28 cellular contexts compared by ENCODE assay signal in genomic region chr20:34967421-34967820, GRCh38. TPM values are rescaled to one million over a fixed set of nuclear protein-coding genes. Genes with fewer than 3 reads are reported as not detected.
DNase-seq lines count a peak whose midpoint lies in the region; ATAC-seq, FAIRE-seq and TF ChIP-seq lines count a peak whose summit lies in the region.
"Had no signal": no experiment of that assay in that cellular context is flagged by ENCODE, and none has a peak within 500 bp of the region (broad histone marks: within the 10 kb centered on the region; RNA-seq: fewer than 3 reads in every experiment).

No MANE protein-coding gene starts in this region.

- no peaks in the 10 kb centered on the region for H3K9me3 ChIP-seq in cardiac muscle cell (ENCODE audit: low read depth)
- no peaks in the 10 kb centered on the region for H3K9me3 ChIP-seq in right cardiac atrium (ENCODE audit: control insufficient read depth, low read length)
- no peaks in the 10 kb centered on the region for H3K9me3 ChIP-seq in RWPE2 (ENCODE audit: severe bottlenecking)
- no peaks in the 10 kb centered on the region for H3K9me3 ChIP-seq in H1 (ENCODE audit: insufficient read depth in 2 of 2, low read depth in 1 of 2, low read length in 1 of 2)
- H3K9me3 ChIP-seq: BE2C, BLaER1 had no signal

- H3K14ac ChIP-seq in H1 (ENCODE audit: insufficient read length) = no peak overlapping the region

- no peak overlapping the region for H4K8ac ChIP-seq in H1 (ENCODE audit: extremely low read depth, insufficient read depth, low read length)

- no peak overlapping the region for H2BK5ac ChIP-seq in H1 (ENCODE audit: low read depth, low read length)

- peaks cover 64% of the 10 kb centered on the region for H3K4me1 ChIP-seq in cardiac muscle cell (ENCODE audit: low read depth)
- peaks cover 2% of the 10 kb centered on the region for H3K4me1 ChIP-seq in right cardiac atrium (ENCODE audit: control insufficient read depth, insufficient read depth, low read length)
- no peaks in the 10 kb centered on the region for H3K4me1 ChIP-seq in RWPE2 (ENCODE audit: insufficient read depth, poor library complexity, severe bottlenecking)
- no peaks in the 10 kb centered on the region; a peak in 1 of 7 replicates for H3K4me1 ChIP-seq in H1 (replicated peaks in 1 of 4; ENCODE audit: control insufficient read depth in 3 of 4, insufficient read depth in 4 of 4, low read length in 3 of 4)
- H3K4me1 ChIP-seq: BE2C had no signal

- CTCF ChIA-PET in H1 (lab: Charles Lee; ENCODE audit: partially characterized antibody) = interaction anchor here (1.0 to 3.0 kb wide), 5 partner anchors 9 to 94 kb away, joined by 3 to 10 read pairs (median 3); partner anchors contain the start of genes GGT7, GSS and MYH7B

- H3K4me2 ChIP-seq in H1 (ENCODE audit: insufficient read depth in 1 of 2, low read depth in 2 of 2, low read length in 2 of 2) = no peak overlapping the region
- H3K4me2 ChIP-seq: BLaER1 had no signal

- H3K4ac ChIP-seq in H1 (replicated peaks; ENCODE audit: insufficient read length, low read depth, low read length) = no peak overlapping the region

- DNase-seq in cardiac muscle cell (ENCODE audit: low read depth in 1 of 2, low spot score in 1 of 2) (no peak), right cardiac atrium (no peak), RWPE2 (ENCODE audit: low spot score) (peak; percentile 71), H1 (ENCODE audit: low read depth in 1 of 2, low spot score in 2 of 2) (no peak), kidney glomerular epithelial cell (lab: John Stamatoyannopoulos, UW) (no peak), SHP77 treated with DMSO at 0.1 percent for 48 hours (lab: John Stamatoyannopoulos, UW) (no peak)
- DNase-seq: 8988T; ACHN; BE2C; C1 segment of cervical spinal cord; CD4-positive, alpha-beta memory T cell; CD4-positive, CD25-positive, alpha-beta regulatory T cell; CD8-positive, alpha-beta memory T cell; COR-L47; DMS 273 treated with DMSO at 0.1 percent for 48 hours; DMS153; DMS53; DMS79; DND-41; EL; GDM1 had no signal

- FAIRE-seq in H1 (lab: Jason Lieb, UNC) = no peak
- FAIRE-seq: A204.1, GM12878, GM12892, GM18507 had no signal

- no peak overlapping the region for H2BK15ac ChIP-seq in H1 (ENCODE audit: low read length)

- no peaks in the 10 kb centered on the region for H3K79me1 ChIP-seq in H1 (ENCODE audit: low read depth, low read length)

- peak overlapping the region; percentile 39; the same call in 1 of the 2 replicates for H2BK12ac ChIP-seq in H1 (ENCODE audit: low read depth, low read length)

- no peak overlapping the region for H2BK120ac ChIP-seq in H1 (replicated peaks; ENCODE audit: low read depth, low read length)

- H3K23ac ChIP-seq in H1 (ENCODE audit: insufficient read length) = no peak overlapping the region

- no peaks in the 10 kb centered on the region for H3K23me2 ChIP-seq in H1 (ENCODE audit: low read depth, low read length)

- H3K9ac ChIP-seq in H1 (replicated peaks in 1 of 4; ENCODE audit: extremely low read depth in 1 of 4, low read depth in 3 of 4, low read length in 3 of 4) = no peak overlapping the region
- H3K9ac ChIP-seq: BLaER1 had no signal

- no peak overlapping the region for H2BK20ac ChIP-seq in H1 (ENCODE audit: low read length)

- POLR2A ChIA-PET in H1 (lab: Charles Lee; ENCODE audit: partially characterized antibody) = interaction anchor here (0.6 to 0.7 kb wide), 2 partner anchors 11 to 66 kb away, joined by 3 read pairs; no protein-coding TSS in a partner anchor

- no peak overlapping the region for H4K91ac ChIP-seq in H1 (replicated peaks; ENCODE audit: insufficient read length, low read length)

- 88% methylated on average over 5 of the region's 5 CpGs for WGBS in right cardiac atrium
- 81% methylated on average over 3 of the region's 5 CpGs; no CpG with 5 or more reads in 1 of the 2 experiments for WGBS in H1 (ENCODE audit: extremely low coverage in 1 of 2, insufficient coverage in 1 of 2, insufficient read length in 1 of 2, insufficient replicate concordance in 2 of 2, low coverage in 1 of 2, low lambda C conversion rate in 2 of 2, missing lambda C conversion rate in 1 of 2), 2 experiments

- no peak overlapping the region for H4K5ac ChIP-seq in H1 (ENCODE audit: insufficient read length, low read depth, low read length)

- no peak overlapping the region for H3K18ac ChIP-seq in H1 (ENCODE audit: extremely low read depth, low read length)

- H2AK5ac ChIP-seq in H1 (ENCODE audit: low read depth, low read length) = no peak overlapping the region

- no peak overlapping the region for H3K56ac ChIP-seq in H1 (replicated peaks; ENCODE audit: insufficient read length, low read depth, low read length)

- ATAC-seq in right cardiac atrium = no peak
- no peak for ATAC-seq in RWPE2 (ENCODE audit: low read depth)
- ATAC-seq: GM12878 had no signal

- no peaks in the 10 kb centered on the region for H3K79me2 ChIP-seq in H1 (ENCODE audit: control insufficient read depth in 1 of 2, insufficient read depth in 2 of 2, low read length in 2 of 2)

- intact Hi-C loops in right cardiac atrium (cut with DNase I) = no loop called here

- no peaks in the 10 kb centered on the region for H3K36me3 ChIP-seq in cardiac muscle cell
- H3K36me3 ChIP-seq in RWPE2 (ENCODE audit: low read depth) = no peaks in the 10 kb centered on the region
- no peaks in the 10 kb centered on the region for H3K36me3 ChIP-seq in H1 (ENCODE audit: control insufficient read depth in 2 of 4, insufficient read depth in 4 of 4, low read length in 3 of 4)
- H3K36me3 ChIP-seq: BE2C, BLaER1 had no signal

- no peak for TF ChIP-seq POLR2A in H1 (IDR thresholded peaks at IDR 0.05; ENCODE audit: control extremely low read depth in 1 of 2, low read depth in 2 of 2, low read length in 2 of 2)

- TF ChIP-seq EP300 in H1 (IDR thresholded peaks at IDR 0.05; ENCODE audit: borderline replicate concordance in 1 of 2, low read depth in 2 of 2, low read length in 2 of 2) = no peak

- peak overlapping the region; percentile 95 for H3K27ac ChIP-seq in cardiac muscle cell
- H3K27ac ChIP-seq in right cardiac atrium (ENCODE audit: low read length) = no peak overlapping the region
- no peak overlapping the region for H3K27ac ChIP-seq in RWPE2 (ENCODE audit: poor library complexity, severe bottlenecking)
- H3K27ac ChIP-seq in H1 (ENCODE audit: low read depth, low read length) = no peak overlapping the region
- H3K27ac ChIP-seq: BLaER1 had no signal

- H3K27me3 ChIP-seq in cardiac muscle cell = no peaks in the 10 kb centered on the region
- H3K27me3 ChIP-seq in right cardiac atrium (ENCODE audit: control insufficient read depth, insufficient read depth) = no peaks in the 10 kb centered on the region
- no peaks in the 10 kb centered on the region for H3K27me3 ChIP-seq in RWPE2 (ENCODE audit: insufficient read depth, poor library complexity, severe bottlenecking)
- H3K27me3 ChIP-seq in H1 (replicated peaks in 1 of 4; ENCODE audit: control insufficient read depth in 3 of 4, extremely low read depth in 1 of 4, insufficient read depth in 3 of 4, low read length in 3 of 4) = no peaks in the 10 kb centered on the region
- H3K27me3 ChIP-seq: BE2C, BLaER1 had no signal

- no peak for TF ChIP-seq CTCF in cardiac muscle cell (IDR thresholded peaks at IDR 0.05; ENCODE audit: low read depth, low read length)
- no peak for TF ChIP-seq CTCF in RWPE2 (IDR thresholded peaks at IDR 0.05; ENCODE audit: poor library complexity, severe bottlenecking)
- TF ChIP-seq CTCF in H1 (IDR thresholded peaks at IDR 0.05; ENCODE audit: control extremely low read depth in 1 of 3, insufficient read depth in 1 of 3, low read depth in 1 of 3, low read length in 3 of 3) = no peak

- H2AFZ ChIP-seq in H1 (ENCODE audit: low read length) = no peak overlapping the region

- TF ChIP-seq RAD21 in H1 (IDR thresholded peaks at IDR 0.05 in 1 of 2, conservative IDR thresholded peaks at IDR 0.05 in 1 of 2; ENCODE audit: low read depth in 2 of 2, low read length in 2 of 2) = no peak

- H3K4me3 ChIP-seq in cardiac muscle cell (no peak overlapping the region), right cardiac atrium (ENCODE audit: low read length) (no peak overlapping the region), RWPE2 (ENCODE audit: severe bottlenecking) (no peak overlapping the region), H1 (ENCODE audit: extremely low read depth in 1 of 4, insufficient read depth in 2 of 4, low read depth in 3 of 4, low read length in 4 of 4) (no peak overlapping the region)
- H3K4me3 ChIP-seq: BLaER1, GM12878 had no signal

- H4K20me1 ChIP-seq in H1 (replicated peaks in 1 of 2; ENCODE audit: control insufficient read depth in 1 of 2, insufficient read depth in 2 of 2, low read length in 2 of 2) = no peaks in the 10 kb centered on the region
- H4K20me1 ChIP-seq: BLaER1 had no signal

RNA-seq across cellular contexts. Expression of gene MYH7B, which starts 11.8 kb away (rescaled TPM):
- total RNA-seq in cardiac muscle cell = 30.2 and 73.2 TPM in 2 replicates
- polyA plus RNA-seq in cardiac muscle cell = 107 and 112 TPM in 2 replicates
- total RNA-seq in right cardiac atrium = 100 to 1,000 TPM in 2 of 4 donors, 10 to 100 TPM in 2; 43.3 to 134 (median 99.2) TPM
- polyA plus RNA-seq in right cardiac atrium = 125 TPM
- 0.30 and 0.69 TPM in 2 replicates for total RNA-seq in H1 (2021; fragmentation: NEBNext Ultra II Directional; extraction: Animal tissue kit (Norgen Biotek cat#: 25700))
- 0.15 and 0.25 TPM in 2 replicates for polyA plus RNA-seq in H1 (2011; rRNA removed)
- polyA plus RNA-seq in H1 (2011; cell fraction: cytosol; rRNA removed) = 0.25 TPM
- polyA plus RNA-seq in H1 (2011; cell fraction: nucleus; rRNA removed) = 1.9 TPM
- polyA plus RNA-seq in H1 (2012, experiment 1 of 2) = 0.10 to 1.1 TPM (median 0.71 TPM) in 4 replicates
- 0.03 TPM for polyA plus RNA-seq in H1 (2012, experiment 2 of 2)
- polyA plus RNA-seq in H1 (2013, experiment 1 of 2) = 0.20 TPM
- 0.24 TPM for polyA plus RNA-seq in H1 (2013, experiment 2 of 2)
- polyA minus RNA-seq in H1 (2011; rRNA and poly(A)+ RNA removed) = 0.10 and 0.32 TPM in 2 replicates
- polyA minus RNA-seq in H1 (2011; cell fraction: cytosol; rRNA and poly(A)+ RNA removed) = not detected
- 0.60 TPM for polyA minus RNA-seq in H1 (2011; cell fraction: nucleus; rRNA and poly(A)+ RNA removed)
- total RNA-seq: Daoy had no signal
- polyA plus RNA-seq: CD14-positive monocyte had no signal

RNA-seq across cellular contexts. Expression of gene GSS, which starts 11.8 kb away (rescaled TPM):
- total RNA-seq in cardiac muscle cell = 50.5 and 69.5 TPM in 2 replicates
- polyA plus RNA-seq in cardiac muscle cell = 59.9 and 82.9 TPM in 2 replicates
- total RNA-seq in right cardiac atrium = 10 to 100 TPM; 23.6 to 32.6 (median 26.3) TPM
- polyA plus RNA-seq in right cardiac atrium = 37.7 TPM
- 29.4 and 34.6 TPM in 2 replicates for total RNA-seq in H1 (2021; fragmentation: NEBNext Ultra II Directional; extraction: Animal tissue kit (Norgen Biotek cat#: 25700))
- 43.2 and 46.4 TPM in 2 replicates for polyA plus RNA-seq in H1 (2011; rRNA removed)
- 57.0 TPM for polyA plus RNA-seq in H1 (2011; cell fraction: cytosol; rRNA removed)
- polyA plus RNA-seq in H1 (2011; cell fraction: nucleus; rRNA removed) = 110 TPM
- polyA plus RNA-seq in H1 (2012, experiment 1 of 2) = 32.9 to 43.7 TPM (median 40.4 TPM) in 4 replicates
- polyA plus RNA-seq in H1 (2012, experiment 2 of 2) = 41.7 TPM
- polyA plus RNA-seq in H1 (2013, experiment 1 of 2) = 28.0 TPM
- polyA plus RNA-seq in H1 (2013, experiment 2 of 2) = 24.7 TPM
- 47.2 and 47.6 TPM in 2 replicates for polyA minus RNA-seq in H1 (2011; rRNA and poly(A)+ RNA removed)
- polyA minus RNA-seq in H1 (2011; cell fraction: cytosol; rRNA and poly(A)+ RNA removed) = 15.7 TPM
- polyA minus RNA-seq in H1 (2011; cell fraction: nucleus; rRNA and poly(A)+ RNA removed) = 35.8 TPM

Comparison
In these comparisons a context has a peak if more than half of its experiments do, and no peak if none do; other contexts are left out.
1. RNA of gene MYH7B, which starts 11.8 kb away (total RNA-seq): 43.3 to 134 TPM in right cardiac atrium and 30.2 to 73.2 TPM in cardiac muscle cell; 0.30 to 0.69 TPM in H1; every median in the first group is over 10 times any median in the second.